In genomic region chr2:70528921-70529320, GRCh38 we compare ENCODE assay signal across 27 cellular contexts.
"Had no signal": no experiment of that assay in that cellular context is flagged by ENCODE, and none has a peak within 500 bp of the region (broad histone marks: within the 10 kb centered on the region; RNA-seq: fewer than 3 reads in every experiment).

No MANE protein-coding gene starts in this region.

- ATAC-seq: activated CD8-positive, alpha-beta T cell treated with anti-CD3 and anti-CD28 coated beads, Interleukin-2, amount 10 ng/mL, durations not matched to agents 7 days and 5 days; Panc1; WTC11 had no signal

- DNase-seq: activated CD4-positive, alpha-beta T cell treated with anti-CD3 and anti-CD28 coated beads for 48 hours; activated CD4-positive, alpha-beta T cell treated with anti-CD3 and anti-CD28 coated beads, Interleukin-2, amount 50 U/mL, for 4 hours; activated CD4-positive, CD25-positive, alpha-beta regulatory T cell treated with anti-CD3 and anti-CD28 coated beads, Interleukin-2, amount 50 U/mL, for 72 hours; activated CD8-positive, alpha-beta memory T cell treated with anti-CD3 and anti-CD28 coated beads, Interleukin-2, amount 50 U/mL, for 48 hours; activated CD8-positive, alpha-beta T cell treated with anti-CD3 and anti-CD28 coated beads, Interleukin-2, amount 10 ng/mL, durations not matched to agents 7 days and 5 days; activated effector memory CD4-positive, alpha-beta T cell treated with Interleukin-2 at 50 U/mL for 16 hours; activated naive CD4-positive, alpha-beta T cell; activated T-cell treated with anti-CD3 and anti-CD28 coated beads, Interleukin-2, amount 50 U/mL, for 1 hour; aorta; central memory CD4-positive, alpha-beta T cell; Kasumi-1; KBM-7; NCI-H1105 treated with DMSO at 0.1 percent for 48 hours; NCI-H146; NCI-H1930; NCI-H2107; NCI-H2171 treated with DMSO at 0.1 percent for 48 hours; NCI-H345; NCI-H510A; NCI-H69; NK-92 treated with Interleukin-12 subunit alpha and Interleukin-12 subunit beta, amount 100 ng/mL, for 24 hours; OCI-M1; Right ventricle myocardium superior; RPMI8226; T-helper 9 cell had no signal
